ENCODE assay signal across 21 cellular contexts in genomic region chr1:225842074-225842473, GRCh38. TPM values are rescaled to one million over a fixed set of nuclear protein-coding genes. Genes with fewer than 3 reads are reported as not detected.
A peak's percentile ranks its signal among the peaks of the same experiment; 100 is the strongest.
DNase-seq lines count a peak whose midpoint lies in the region; ATAC-seq, FAIRE-seq and TF ChIP-seq lines count a peak whose summit lies in the region.
"Had no signal": no experiment of that assay in that cellular context is flagged by ENCODE, and none has a peak within 500 bp of the region (broad histone marks: within the 10 kb centered on the region; RNA-seq: fewer than 3 reads in every experiment).

No MANE protein-coding gene starts in this region.

- no TSS peak for BruUV-seq in IMR-90 (replicated peaks; lab: Mats Ljungman, UMichigan)

- H3K79me1 ChIP-seq in IMR-90 (ENCODE audit: low read depth in 1 of 2, low read length in 2 of 2) (no peaks in the 10 kb centered on the region), H1 (ENCODE audit: low read depth, low read length) (0 out of 2 replicates have a peak, but pooled peaks cover 2% of the 10 kb centered on the region)

- no peaks in the 10 kb centered on the region for H3K79me2 ChIP-seq in H1 (ENCODE audit: control insufficient read depth in 1 of 2, insufficient read depth in 2 of 2, low read length in 2 of 2)

- H3K36me3 ChIP-seq in IMR-90 (ENCODE audit: control insufficient read depth, insufficient read depth, low read length) (peaks cover 39% of the 10 kb centered on the region), H1 (ENCODE audit: control insufficient read depth in 2 of 4, insufficient read depth in 4 of 4, low read length in 3 of 4) (peaks cover 0 to 16% (median 6%) of the 10 kb centered on the region in 4 experiments; a peak in 3 of 8 replicates)
- H3K36me3 ChIP-seq in effector memory CD4-positive, alpha-beta T cell (ENCODE audit: control insufficient read depth, insufficient read depth, low read length), result peaks cover 14% of the 10 kb centered on the region

- no peak for FAIRE-seq in H1 (lab: Jason Lieb, UNC)
- FAIRE-seq: islet of Langerhans had no signal

- no peak overlapping the region for H3K4me3 ChIP-seq in IMR-90 (ENCODE audit: insufficient read depth, low read depth, low read length)
- H3K4me3 ChIP-seq in H1 (ENCODE audit: extremely low read depth in 1 of 4, insufficient read depth in 2 of 4, low read depth in 3 of 4, low read length in 4 of 4), result no peak overlapping the region
- no peak overlapping the region for H3K4me3 ChIP-seq in effector memory CD4-positive, alpha-beta T cell (ENCODE audit: insufficient read depth, low read depth, low read length, poor library complexity, severe bottlenecking)
- H3K4me3 ChIP-seq: heart left ventricle, vagina had no signal

- H2BK12ac ChIP-seq in H1 (ENCODE audit: low read depth, low read length), result no peak overlapping the region

- H3K23me2 ChIP-seq in H1 (ENCODE audit: low read depth, low read length), result no peaks in the 10 kb centered on the region; the same call in 1 of the 2 replicates

- H4K20me1 ChIP-seq in IMR-90 (ENCODE audit: insufficient read depth, low read length), result no peaks in the 10 kb centered on the region
- peaks cover 2 to 6% of the 10 kb centered on the region in 2 experiments for H4K20me1 ChIP-seq in H1 (replicated peaks in 1 of 2; ENCODE audit: control insufficient read depth in 1 of 2, insufficient read depth in 2 of 2, low read length in 2 of 2)

- peaks cover 15% of the 10 kb centered on the region for H3K36me3 Mint-ChIP-seq in activated naive CD4-positive, alpha-beta T cell treated with anti-CD3 and anti-CD28 coated beads, Interleukin-2, amount 10 ng/mL, durations not matched to agents 7 days and 5 days
- peaks cover 31% of the 10 kb centered on the region for H3K36me3 Mint-ChIP-seq in stimulated activated effector memory CD8-positive, alpha-beta T cell treated with anti-CD3 and anti-CD28 coated beads, Interleukin-12 subunit alpha, Interleukin-12 subunit beta, amount 100 ng/mL, for 72 hours
- H3K36me3 Mint-ChIP-seq: activated naive CD8-positive, alpha-beta T cell treated with anti-CD3 and anti-CD28 coated beads, Interleukin-2, amount 10 ng/mL, durations not matched to agents 7 days and 5 days had no signal

- WGBS in IMR-90 (ENCODE audit: extremely low coverage in 2 of 2, insufficient read length in 1 of 2), 2 experiments, result 85% methylated on average over 4 of the region's 12 CpGs; no CpG with 5 or more reads in 1 of the 2 experiments
- 88% methylated on average over 12 of the region's 12 CpGs; no CpG with 5 or more reads in 1 of the 2 experiments for WGBS in H1 (ENCODE audit: extremely low coverage in 1 of 2, insufficient coverage in 1 of 2, insufficient read length in 1 of 2, insufficient replicate concordance in 2 of 2, low coverage in 1 of 2, low lambda C conversion rate in 2 of 2, missing lambda C conversion rate in 1 of 2), 2 experiments

- no peak overlapping the region for H3K27ac Mint-ChIP-seq in activated naive CD4-positive, alpha-beta T cell treated with anti-CD3 and anti-CD28 coated beads, Interleukin-2, amount 10 ng/mL, durations not matched to agents 7 days and 5 days
- H3K27ac Mint-ChIP-seq in stimulated activated effector memory CD8-positive, alpha-beta T cell treated with anti-CD3 and anti-CD28 coated beads, Interleukin-12 subunit alpha, Interleukin-12 subunit beta, amount 100 ng/mL, for 72 hours, result peak overlapping the region; percentile 79
- H3K27ac Mint-ChIP-seq: activated naive CD8-positive, alpha-beta T cell treated with anti-CD3 and anti-CD28 coated beads, Interleukin-2, amount 10 ng/mL, durations not matched to agents 7 days and 5 days had no signal

- H2BK20ac ChIP-seq in IMR-90 (ENCODE audit: low read depth, low read length) (no peak overlapping the region), H1 (ENCODE audit: low read length) (no peak overlapping the region)

- in situ Hi-C loops in IMR-90 (cut with MboI; ENCODE audit: low sequenced_read_pairs), result loop anchor here (10.0 kb wide), 1 partner anchor 367 kb away; no protein-coding TSS in a partner anchor

- no peak overlapping the region for H3K4me3 Mint-ChIP-seq in activated naive CD4-positive, alpha-beta T cell treated with anti-CD3 and anti-CD28 coated beads, Interleukin-2, amount 10 ng/mL, durations not matched to agents 7 days and 5 days
- no peak overlapping the region for H3K4me3 Mint-ChIP-seq in stimulated activated effector memory CD8-positive, alpha-beta T cell treated with anti-CD3 and anti-CD28 coated beads, Interleukin-12 subunit alpha, Interleukin-12 subunit beta, amount 100 ng/mL, for 72 hours
- H3K4me3 Mint-ChIP-seq: activated naive CD8-positive, alpha-beta T cell treated with anti-CD3 and anti-CD28 coated beads, Interleukin-2, amount 10 ng/mL, durations not matched to agents 7 days and 5 days; IgD-negative memory B cell had no signal

- H2AK5ac ChIP-seq in IMR-90 (ENCODE audit: low read depth, low read length) (no peak overlapping the region), H1 (ENCODE audit: low read depth, low read length) (no peak overlapping the region)

- H3K4me2 ChIP-seq in IMR-90 (ENCODE audit: low read depth, low read length), result no peak overlapping the region
- H3K4me2 ChIP-seq in H1 (ENCODE audit: insufficient read depth in 1 of 2, low read depth in 2 of 2, low read length in 2 of 2), result no peak overlapping the region

- H3K18ac ChIP-seq in IMR-90 (ENCODE audit: low read depth, low read length), result no peak overlapping the region
- no peak overlapping the region for H3K18ac ChIP-seq in H1 (ENCODE audit: extremely low read depth, low read length)

- H3K4ac ChIP-seq in IMR-90 (ENCODE audit: low read depth, low read length) (no peak overlapping the region), H1 (replicated peaks; ENCODE audit: insufficient read length, low read depth, low read length) (no peak overlapping the region)

- H2AK9ac ChIP-seq in IMR-90 (replicated peaks; ENCODE audit: low read depth, low read length, poor library complexity), result peak overlapping the region; percentile 66

- no peak overlapping the region for H4K5ac ChIP-seq in IMR-90 (ENCODE audit: low read depth, low read length)
- H4K5ac ChIP-seq in H1 (ENCODE audit: insufficient read length, low read depth, low read length), result no peak overlapping the region

- H3K9me3 ChIP-seq in IMR-90 (ENCODE audit: control insufficient read depth, insufficient read depth, low read length) (no peaks in the 10 kb centered on the region), H1 (ENCODE audit: insufficient read depth in 2 of 2, low read depth in 1 of 2, low read length in 1 of 2) (no peaks in the 10 kb centered on the region)
- no peaks in the 10 kb centered on the region for H3K9me3 ChIP-seq in effector memory CD4-positive, alpha-beta T cell (ENCODE audit: control insufficient read depth, low read length)
- H3K9me3 ChIP-seq: heart left ventricle, vagina had no signal

- H4K91ac ChIP-seq in IMR-90 (ENCODE audit: insufficient read depth, low read depth, low read length), result no peak overlapping the region
- no peak overlapping the region for H4K91ac ChIP-seq in H1 (replicated peaks; ENCODE audit: insufficient read length, low read length)

- TF ChIP-seq POLR2A in IMR-90 (IDR thresholded peaks at IDR 0.05; ENCODE audit: low read depth, low read length), result no peak
- peak in 1 of 2 experiments; percentile 54; a peak in 1 of 3 replicates for TF ChIP-seq POLR2A in H1 (IDR thresholded peaks at IDR 0.05; ENCODE audit: control extremely low read depth in 1 of 2, low read depth in 2 of 2, low read length in 2 of 2)

- CTCF ChIA-PET in activated naive CD4-positive, alpha-beta T cell treated with anti-CD3 and anti-CD28 coated beads, Interleukin-2, amount 10 ng/mL, durations not matched to agents 7 days and 5 days (lab: Charles Lee), result no interaction called here
- CTCF ChIA-PET in IMR-90 (lab: Yijun Ruan, JAX) (no interaction called here), H1 (lab: Charles Lee; ENCODE audit: partially characterized antibody) (interaction anchor here (0.7 to 3.4 kb wide), 9 partner anchors 16 to 367 kb away, joined by 3 to 10 read pairs (median 3); partner anchors contain the start of gene SRP9)

- H4K8ac ChIP-seq in IMR-90 (ENCODE audit: low read depth in 2 of 2, low read length in 2 of 2), result no peak overlapping the region
- H4K8ac ChIP-seq in H1 (ENCODE audit: extremely low read depth, insufficient read depth, low read length), result no peak overlapping the region

- H2BK15ac ChIP-seq in IMR-90 (ENCODE audit: low read depth, low read length) (no peak overlapping the region), H1 (ENCODE audit: low read length) (no peak overlapping the region)

- TF ChIP-seq CTCF in IMR-90 (conservative IDR thresholded peaks at IDR 0.05; ENCODE audit: low read depth, low read length) (no peak), H1 (IDR thresholded peaks at IDR 0.05; ENCODE audit: control extremely low read depth in 1 of 3, insufficient read depth in 1 of 3, low read depth in 1 of 3, low read length in 3 of 3) (peak in 2 of 3 experiments; percentile 3 to 23; a peak in 2 of 4 replicates)

- no peaks in the 10 kb centered on the region for H3K27me3 Mint-ChIP-seq in activated naive CD4-positive, alpha-beta T cell treated with anti-CD3 and anti-CD28 coated beads, Interleukin-2, amount 10 ng/mL, durations not matched to agents 7 days and 5 days
- H3K27me3 Mint-ChIP-seq: activated naive CD8-positive, alpha-beta T cell treated with anti-CD3 and anti-CD28 coated beads, Interleukin-2, amount 10 ng/mL, durations not matched to agents 7 days and 5 days; IgD-negative memory B cell had no signal

- no peak overlapping the region for H3K56ac ChIP-seq in IMR-90 (ENCODE audit: extremely low read depth, insufficient read depth, low read length)
- H3K56ac ChIP-seq in H1 (replicated peaks; ENCODE audit: insufficient read length, low read depth, low read length), result no peak overlapping the region

- H3K27me3 ChIP-seq in IMR-90 (ENCODE audit: control insufficient read depth, insufficient read depth, low read length) (no peaks in the 10 kb centered on the region), H1 (replicated peaks in 1 of 4; ENCODE audit: control insufficient read depth in 3 of 4, extremely low read depth in 1 of 4, insufficient read depth in 3 of 4, low read length in 3 of 4) (no peaks in the 10 kb centered on the region)
- H3K27me3 ChIP-seq in effector memory CD4-positive, alpha-beta T cell (replicated peaks; ENCODE audit: control insufficient read depth, insufficient read depth, low read length, poor library complexity, severe bottlenecking), result no peaks in the 10 kb centered on the region
- H3K27me3 ChIP-seq: heart left ventricle, vagina had no signal

- no peaks in the 10 kb centered on the region; the same call in 1 of the 2 replicates for H3K4me1 ChIP-seq in IMR-90 (ENCODE audit: control insufficient read depth, insufficient read depth, low read length)
- peaks cover 0 to 8% (median 4%) of the 10 kb centered on the region in 4 experiments; a peak in 4 of 7 replicates for H3K4me1 ChIP-seq in H1 (replicated peaks in 1 of 4; ENCODE audit: control insufficient read depth in 3 of 4, insufficient read depth in 4 of 4, low read length in 3 of 4)
- no peaks in the 10 kb centered on the region for H3K4me1 ChIP-seq in effector memory CD4-positive, alpha-beta T cell (ENCODE audit: control insufficient read depth, insufficient read depth, low read length, poor library complexity, severe bottlenecking)

- H3K9ac ChIP-seq in IMR-90 (ENCODE audit: low read depth, low read length) (no peak overlapping the region), H1 (replicated peaks in 1 of 4; ENCODE audit: extremely low read depth in 1 of 4, low read depth in 3 of 4, low read length in 3 of 4) (no peak overlapping the region)

- POLR2A ChIA-PET in IMR-90 (lab: Charles Lee; ENCODE audit: unreplicated experiment), result no interaction called here
- POLR2A ChIA-PET in H1 (lab: Charles Lee; ENCODE audit: partially characterized antibody), result interaction anchor here (0.9 to 3.4 kb wide), 8 partner anchors 11 to 367 kb away, joined by 3 to 15 read pairs (median 4); partner anchors contain the start of genes LEFTY1 and SRP9

- intact Hi-C loops in IMR-90 (cut with micrococcal nuclease), result loop anchor here (10.0 kb wide), 1 partner anchor 133 kb away; no protein-coding TSS in a partner anchor

- dilution Hi-C loops in IMR-90 (cut with HindIII; ENCODE audit: low sequenced_read_pairs, unreplicated experiment), result no loop called here

- no peak overlapping the region for H2BK5ac ChIP-seq in IMR-90 (ENCODE audit: low read depth, low read length, poor library complexity, severe bottlenecking)
- H2BK5ac ChIP-seq in H1 (ENCODE audit: low read depth, low read length), result no peak overlapping the region

- no peak overlapping the region for H2AFZ ChIP-seq in IMR-90 (replicated peaks; ENCODE audit: low read length, poor library complexity)
- no peak overlapping the region for H2AFZ ChIP-seq in H1 (ENCODE audit: low read length)

- H3K9me3 Mint-ChIP-seq in activated naive CD4-positive, alpha-beta T cell treated with anti-CD3 and anti-CD28 coated beads, Interleukin-2, amount 10 ng/mL, durations not matched to agents 7 days and 5 days, result no peaks in the 10 kb centered on the region
- H3K9me3 Mint-ChIP-seq in stimulated activated effector memory CD8-positive, alpha-beta T cell treated with anti-CD3 and anti-CD28 coated beads, Interleukin-12 subunit alpha, Interleukin-12 subunit beta, amount 100 ng/mL, for 72 hours, result no peaks in the 10 kb centered on the region
- H3K9me3 Mint-ChIP-seq: activated naive CD8-positive, alpha-beta T cell treated with anti-CD3 and anti-CD28 coated beads, Interleukin-2, amount 10 ng/mL, durations not matched to agents 7 days and 5 days; IgD-negative memory B cell had no signal

- H3K27ac ChIP-seq in IMR-90 (ENCODE audit: insufficient read depth, low read length), result no peak overlapping the region
- no peak overlapping the region for H3K27ac ChIP-seq in H1 (ENCODE audit: low read depth, low read length)
- H3K27ac ChIP-seq in effector memory CD4-positive, alpha-beta T cell (ENCODE audit: insufficient read depth, low read length, poor library complexity, severe bottlenecking), result no peak overlapping the region
- H3K27ac ChIP-seq: heart left ventricle, vagina had no signal

- H3K14ac ChIP-seq in IMR-90 (replicated peaks; ENCODE audit: low read depth, low read length), result no peak overlapping the region
- H3K14ac ChIP-seq in H1 (ENCODE audit: insufficient read length), result no peak overlapping the region

- no peak overlapping the region for H3K23ac ChIP-seq in IMR-90 (ENCODE audit: low read depth, low read length)
- H3K23ac ChIP-seq in H1 (ENCODE audit: insufficient read length), result no peak overlapping the region

- no peaks in the 10 kb centered on the region for H3K9me1 ChIP-seq in IMR-90 (ENCODE audit: insufficient read depth, low read length)

- TF ChIP-seq EP300 in H1 (IDR thresholded peaks at IDR 0.05; ENCODE audit: borderline replicate concordance in 1 of 2, low read depth in 2 of 2, low read length in 2 of 2), result no peak

- H3K4me1 Mint-ChIP-seq in activated naive CD4-positive, alpha-beta T cell treated with anti-CD3 and anti-CD28 coated beads, Interleukin-2, amount 10 ng/mL, durations not matched to agents 7 days and 5 days, result peaks cover 11% of the 10 kb centered on the region
- peaks cover 19% of the 10 kb centered on the region for H3K4me1 Mint-ChIP-seq in stimulated activated effector memory CD8-positive, alpha-beta T cell treated with anti-CD3 and anti-CD28 coated beads, Interleukin-12 subunit alpha, Interleukin-12 subunit beta, amount 100 ng/mL, for 72 hours

- H2BK120ac ChIP-seq in IMR-90 (ENCODE audit: low read depth, low read length), result no peak overlapping the region
- no peak overlapping the region for H2BK120ac ChIP-seq in H1 (replicated peaks; ENCODE audit: low read depth, low read length)

- ATAC-seq in IMR-90 (ENCODE audit: low read depth) (no peak), GM19455 (IDR thresholded peaks at IDR 0.05; ENCODE audit: unreplicated experiment) (no peak)
- peak; percentile 63 for ATAC-seq in stimulated activated effector memory CD8-positive, alpha-beta T cell treated with anti-CD3 and anti-CD28 coated beads, Interleukin-12 subunit alpha, Interleukin-12 subunit beta, amount 100 ng/mL, for 72 hours
- ATAC-seq: heart left ventricle, Right ventricle myocardium inferior had no signal

- TF ChIP-seq RAD21 in IMR-90 (IDR thresholded peaks at IDR 0.05; ENCODE audit: low read length) (no peak), H1 (IDR thresholded peaks at IDR 0.05 in 1 of 2, conservative IDR thresholded peaks at IDR 0.05 in 1 of 2; ENCODE audit: low read depth in 2 of 2, low read length in 2 of 2) (peak; percentile 9 to 37; a peak in 3 of 4 replicates)

- DNase-seq in activated naive CD4-positive, alpha-beta T cell treated with anti-CD3 and anti-CD28 coated beads, Interleukin-2, amount 10 ng/mL, durations not matched to agents 7 days and 5 days, result peak; percentile 38
- DNase-seq in activated naive CD4-positive, alpha-beta T cell treated with anti-CD3 and anti-CD28 coated beads, Interleukin-2, amount 50 U/mL, for 16 hours, result no peak
- DNase-seq in IMR-90, result no peak
- no peak for DNase-seq in H1 (ENCODE audit: low read depth in 1 of 2, low spot score in 2 of 2)
- DNase-seq in stimulated activated effector memory CD8-positive, alpha-beta T cell treated with anti-CD3 and anti-CD28 coated beads, Interleukin-12 subunit alpha, Interleukin-12 subunit beta, amount 100 ng/mL, for 72 hours (ENCODE audit: low spot score in 2 of 2), result no peak
- no peak for DNase-seq in effector memory CD4-positive, alpha-beta T cell
- no peak for DNase-seq in NCI-H187 treated with DMSO at 0.1 percent for 48 hours (lab: John Stamatoyannopoulos, UW)
- DNase-seq: activated naive CD8-positive, alpha-beta T cell treated with anti-CD3 and anti-CD28 coated beads, Interleukin-2, amount 10 ng/mL, durations not matched to agents 7 days and 5 days; COR-L47; GOT3; heart left ventricle; NCI-H2029; T-helper 1 cell had no signal

RNA-seq across cellular contexts. Expression of gene EPHX1, which starts 32.1 kb away (rescaled TPM):
- total RNA-seq in IMR-90 (2012; rRNA removed), result 16.9 and 20.3 TPM in 2 replicates
- polyA plus RNA-seq in IMR-90 (2012; rRNA removed), result 33.8 and 46.3 TPM in 2 replicates
- 35.7 and 36.6 TPM in 2 replicates for polyA plus RNA-seq in IMR-90 (2012; cell fraction: cytosol; rRNA removed)
- polyA plus RNA-seq in IMR-90 (2012; cell fraction: nucleus; rRNA removed; ENCODE audit: low replicate concordance), result 14.3 and 16.2 TPM in 2 replicates
- total RNA-seq in H1 (2021; fragmentation: NEBNext Ultra II Directional; extraction: Animal tissue kit (Norgen Biotek cat#: 25700)), result 79.1 and 80.0 TPM in 2 replicates
- polyA plus RNA-seq in H1 (2011; rRNA removed), result 45.3 and 47.6 TPM in 2 replicates
- 23.5 TPM for polyA plus RNA-seq in H1 (2011; cell fraction: cytosol; rRNA removed)
- 50.9 TPM for polyA plus RNA-seq in H1 (2011; cell fraction: nucleus; rRNA removed)
- 87.4 to 98.2 TPM (median 91.4 TPM) in 4 replicates for polyA plus RNA-seq in H1 (2012, experiment 1 of 2)
- polyA plus RNA-seq in H1 (2012, experiment 2 of 2), result 157 TPM
- polyA plus RNA-seq in H1 (2013, experiment 1 of 2), result 157 TPM
- polyA plus RNA-seq in H1 (2013, experiment 2 of 2), result 166 TPM
- polyA minus RNA-seq in H1 (2011; rRNA and poly(A)+ RNA removed), result 30.1 and 31.7 TPM in 2 replicates
- 19.2 TPM for polyA minus RNA-seq in H1 (2011; cell fraction: cytosol; rRNA and poly(A)+ RNA removed)
- 22.1 TPM for polyA minus RNA-seq in H1 (2011; cell fraction: nucleus; rRNA and poly(A)+ RNA removed)

RNA-seq across cellular contexts. Expression of gene TMEM63A, which starts 40.1 kb away (rescaled TPM):
- total RNA-seq in IMR-90 (2012; rRNA removed), result 4.7 and 5.6 TPM in 2 replicates
- polyA plus RNA-seq in IMR-90 (2012; rRNA removed) (23.3 and 23.4 TPM in 2 replicates), H1 (2011; rRNA removed) (26.1 and 38.5 TPM in 2 replicates)
- polyA plus RNA-seq in IMR-90 (2012; cell fraction: cytosol; rRNA removed), result 6.1 and 8.6 TPM in 2 replicates
- 206 and 213 TPM in 2 replicates for polyA plus RNA-seq in IMR-90 (2012; cell fraction: nucleus; rRNA removed; ENCODE audit: low replicate concordance)
- total RNA-seq in H1 (2021; fragmentation: NEBNext Ultra II Directional; extraction: Animal tissue kit (Norgen Biotek cat#: 25700)), result 41.2 and 55.4 TPM in 2 replicates
- polyA plus RNA-seq in H1 (2011; cell fraction: cytosol; rRNA removed), result 28.6 TPM
- polyA plus RNA-seq in H1 (2011; cell fraction: nucleus; rRNA removed), result 210 TPM
- polyA plus RNA-seq in H1 (2012, experiment 1 of 2), result 25.5 to 31.0 TPM (median 28.0 TPM) in 4 replicates
- 17.4 TPM for polyA plus RNA-seq in H1 (2012, experiment 2 of 2)
- polyA plus RNA-seq in H1 (2013, experiment 1 of 2), result 90.4 TPM
- polyA plus RNA-seq in H1 (2013, experiment 2 of 2), result 88.5 TPM
- 42.6 and 57.5 TPM in 2 replicates for polyA minus RNA-seq in H1 (2011; rRNA and poly(A)+ RNA removed)
- polyA minus RNA-seq in H1 (2011; cell fraction: cytosol; rRNA and poly(A)+ RNA removed), result 21.2 TPM
- polyA minus RNA-seq in H1 (2011; cell fraction: nucleus; rRNA and poly(A)+ RNA removed), result 70.6 TPM

RNA-seq across cellular contexts. Expression of gene LEFTY1, which starts 46.9 kb away (rescaled TPM):
- not detected in 2 replicates for total RNA-seq in IMR-90 (2012; rRNA removed)
- polyA plus RNA-seq in IMR-90 (2012; rRNA removed) (not detected in 2 replicates), H1 (2011; rRNA removed) (4.5 and 7.3 TPM in 2 replicates)
- not detected in 2 replicates for polyA plus RNA-seq in IMR-90 (2012; cell fraction: cytosol; rRNA removed)
- 0.07 TPM in 1 of 2 replicates, not detected in the other for polyA plus RNA-seq in IMR-90 (2012; cell fraction: nucleus; rRNA removed; ENCODE audit: low replicate concordance)
- total RNA-seq in H1 (2021; fragmentation: NEBNext Ultra II Directional; extraction: Animal tissue kit (Norgen Biotek cat#: 25700)), result 8.4 and 11.7 TPM in 2 replicates
- 7.1 TPM for polyA plus RNA-seq in H1 (2011; cell fraction: cytosol; rRNA removed)
- polyA plus RNA-seq in H1 (2011; cell fraction: nucleus; rRNA removed), result 8.4 TPM
- 1.8 to 3.5 TPM (median 3.1 TPM) in 4 replicates for polyA plus RNA-seq in H1 (2012, experiment 1 of 2)
- polyA plus RNA-seq in H1 (2012, experiment 2 of 2), result 3.5 TPM
- 112 TPM for polyA plus RNA-seq in H1 (2013, experiment 1 of 2)
- 131 TPM for polyA plus RNA-seq in H1 (2013, experiment 2 of 2)
- polyA minus RNA-seq in H1 (2011; rRNA and poly(A)+ RNA removed), result 0.66 and 1.3 TPM in 2 replicates
- polyA minus RNA-seq in H1 (2011; cell fraction: cytosol; rRNA and poly(A)+ RNA removed), result 3.0 TPM
- 3.1 TPM for polyA minus RNA-seq in H1 (2011; cell fraction: nucleus; rRNA and poly(A)+ RNA removed)
- total RNA-seq: activated CD8-positive, alpha-beta memory T cell treated with anti-CD3 and anti-CD28 coated beads for 36 hours; G401; NCI-H460; Right ventricle myocardium inferior; vagina had no signal
- polyA plus RNA-seq: IgD-negative memory B cell had no signal
